14 cellular contexts compared by ENCODE assay signal in genomic region chr3:33749546-33750215, GRCh38. TPM values are rescaled to one million over a fixed set of nuclear protein-coding genes. Genes with fewer than 3 reads are reported as not detected.
DNase-seq lines count a peak whose midpoint lies in the region; ATAC-seq, FAIRE-seq and TF ChIP-seq lines count a peak whose summit lies in the region.
"Had no signal": no experiment of that assay in that cellular context is flagged by ENCODE, and none has a peak within 500 bp of the region (broad histone marks: within the 10 kb centered on the region; RNA-seq: fewer than 3 reads in every experiment).

No MANE protein-coding gene starts in this region.

- no peak overlapping the region for H3K27ac Mint-ChIP-seq in stimulated activated effector memory CD8-positive, alpha-beta T cell treated with anti-CD3 and anti-CD28 coated beads, Interleukin-12 subunit alpha, Interleukin-12 subunit beta, amount 100 ng/mL, for 72 hours
- no peak overlapping the region for H3K27ac Mint-ChIP-seq in effector memory CD8-positive, alpha-beta T cell

- peaks cover 23 to 28% of the 10 kb centered on the region in 2 donors for H3K27me3 Mint-ChIP-seq in effector memory CD8-positive, alpha-beta T cell

- TF ChIP-seq EP300 in HepG2 (IDR thresholded peaks at IDR 0.05; ENCODE audit: low read depth in 2 of 2, low read length in 2 of 2) (no peak), HepG2 (CRISPR knock-in tag; IDR thresholded peaks at IDR 0.05; ENCODE audit: borderline replicate concordance) (no peak)

- H3K9ac ChIP-seq in HepG2 (ENCODE audit: insufficient read depth, low read depth, low read length), result no peak overlapping the region
- H3K9ac ChIP-seq in OCI-LY3 (ENCODE audit: low read length), result no peak overlapping the region

- DNase-seq in HepG2 (ENCODE audit: low spot score) (no peak), right lobe of liver (no peak), cardiac fibroblast (ENCODE audit: low read depth in 2 of 2) (peak; percentile 62 to 86)
- DNase-seq in stimulated activated effector memory CD8-positive, alpha-beta T cell treated with anti-CD3 and anti-CD28 coated beads, Interleukin-12 subunit alpha, Interleukin-12 subunit beta, amount 100 ng/mL, for 72 hours (ENCODE audit: low spot score in 2 of 2), result no peak
- DNase-seq in effector memory CD8-positive, alpha-beta T cell, result no peak
- DNase-seq: activated CD4-positive, alpha-beta T cell treated with anti-CD3 and anti-CD28 coated beads for 4 hours; brain microvascular endothelial cell; DMS153; NCI-H1436 treated with DMSO at 0.1 percent for 48 hours had no signal

- ATAC-seq in HepG2, result no peak
- ATAC-seq in right lobe of liver, result no peak
- ATAC-seq in stimulated activated effector memory CD8-positive, alpha-beta T cell treated with anti-CD3 and anti-CD28 coated beads, Interleukin-12 subunit alpha, Interleukin-12 subunit beta, amount 100 ng/mL, for 72 hours, result peak; percentile 47
- ATAC-seq in GM19455 (IDR thresholded peaks at IDR 0.05; ENCODE audit: unreplicated experiment), result no peak
- no peak for ATAC-seq in effector memory CD8-positive, alpha-beta T cell (replicated peaks)
- no peak for ATAC-seq in HG03175 (IDR thresholded peaks at IDR 0.05; ENCODE audit: unreplicated experiment)

- in situ Hi-C loops in HepG2 (cut with HindIII; ENCODE audit: extremely low pct_ligation_motif_present, low pct_unique_long_range_greater_than_20kb), result no loop called here

- 46% methylated on average over 2 of the region's 2 CpGs for WGBS in HepG2 (ENCODE audit: low lambda C conversion rate)
- 13% methylated on average over 2 of the region's 2 CpGs for WGBS in right lobe of liver (ENCODE audit: insufficient coverage, low coverage, low lambda C conversion rate, missing lambda C conversion rate)

- no peak overlapping the region for H3K4me2 ChIP-seq in HepG2 (ENCODE audit: low read depth, low read length)
- H3K4me2 ChIP-seq in OCI-LY3 (ENCODE audit: low read length), result peak overlapping the region; percentile 23

- peaks cover 12% of the 10 kb centered on the region for H3K4me1 ChIP-seq in HepG2 (ENCODE audit: insufficient read depth, low read length)
- H3K4me1 ChIP-seq in right lobe of liver, result no peaks in the 10 kb centered on the region
- peaks cover 27% of the 10 kb centered on the region for H3K4me1 ChIP-seq in OCI-LY3 (ENCODE audit: low read length)

- H3K4me3 ChIP-seq in HepG2 (replicated peaks in 1 of 3; ENCODE audit: insufficient read depth in 1 of 3, low read depth in 2 of 3, low read length in 3 of 3) (no peak overlapping the region), right lobe of liver (no peak overlapping the region), OCI-LY3 (ENCODE audit: low read length) (no peak overlapping the region), cardiac fibroblast (replicated peaks in 1 of 2; ENCODE audit: low read depth in 2 of 2, low read length in 2 of 2) (no peak overlapping the region)

- peaks cover 4% of the 10 kb centered on the region for H3K9me3 Mint-ChIP-seq in stimulated activated effector memory CD8-positive, alpha-beta T cell treated with anti-CD3 and anti-CD28 coated beads, Interleukin-12 subunit alpha, Interleukin-12 subunit beta, amount 100 ng/mL, for 72 hours
- peaks cover 0 to 4% of the 10 kb centered on the region in 2 donors for H3K9me3 Mint-ChIP-seq in effector memory CD8-positive, alpha-beta T cell

- TF ChIP-seq CTCF in HepG2 (CRISPR knock-in tag; IDR thresholded peaks at IDR 0.05) (no peak), right lobe of liver (IDR thresholded peaks at IDR 0.05) (no peak), OCI-LY3 (IDR thresholded peaks at IDR 0.05; ENCODE audit: low read depth, low read length) (no peak), cardiac fibroblast (IDR thresholded peaks at IDR 0.05; ENCODE audit: low read depth, low read length) (no peak)

- CTCF ChIA-PET in HepG2 (lab: Yijun Ruan, JAX; ENCODE audit: low intra/inter-chr PET ratio, low total read pairs), result no interaction called here

- H3K27ac ChIP-seq in HepG2 (ENCODE audit: extremely low read length, insufficient read depth, low read length) (no peak overlapping the region), right lobe of liver (no peak overlapping the region), OCI-LY3 (ENCODE audit: low read length) (no peak overlapping the region)
- H3K27ac ChIP-seq: brain microvascular endothelial cell had no signal

- POLR2A ChIA-PET in HepG2 (lab: Yijun Ruan, JAX), result no interaction called here

- H3K79me2 ChIP-seq in HepG2 (ENCODE audit: insufficient read depth, low read length), result no peaks in the 10 kb centered on the region
- H3K79me2 ChIP-seq in OCI-LY3 (ENCODE audit: low read length), result no peaks in the 10 kb centered on the region

- no peak for TF ChIP-seq RAD21 in HepG2 (CRISPR knock-in tag; IDR thresholded peaks at IDR 0.05)

- TF ChIP-seq POLR2A in HepG2 (IDR thresholded peaks at IDR 0.05; ENCODE audit: insufficient read depth in 1 of 2, low read depth in 2 of 2, low read length in 2 of 2) (no peak), right lobe of liver (IDR thresholded peaks at IDR 0.05) (no peak)

- no peak overlapping the region for H3K4me3 Mint-ChIP-seq in stimulated activated effector memory CD8-positive, alpha-beta T cell treated with anti-CD3 and anti-CD28 coated beads, Interleukin-12 subunit alpha, Interleukin-12 subunit beta, amount 100 ng/mL, for 72 hours
- no peak overlapping the region for H3K4me3 Mint-ChIP-seq in effector memory CD8-positive, alpha-beta T cell

- H4K20me1 ChIP-seq in HepG2 (ENCODE audit: insufficient read depth, low read length), result no peaks in the 10 kb centered on the region
- no peaks in the 10 kb centered on the region for H4K20me1 ChIP-seq in OCI-LY3 (ENCODE audit: insufficient read depth, low read length)

- H3K4me1 Mint-ChIP-seq in stimulated activated effector memory CD8-positive, alpha-beta T cell treated with anti-CD3 and anti-CD28 coated beads, Interleukin-12 subunit alpha, Interleukin-12 subunit beta, amount 100 ng/mL, for 72 hours, result peaks cover 9% of the 10 kb centered on the region
- no peaks in the 10 kb centered on the region for H3K4me1 Mint-ChIP-seq in effector memory CD8-positive, alpha-beta T cell (ENCODE audit: low read depth in 2 of 2)

- no peaks in the 10 kb centered on the region for H3K36me3 ChIP-seq in HepG2 (replicated peaks in 1 of 2; ENCODE audit: control insufficient read depth in 1 of 2, insufficient read depth in 2 of 2, low read length in 2 of 2)
- H3K36me3 ChIP-seq in right lobe of liver, result no peaks in the 10 kb centered on the region
- no peaks in the 10 kb centered on the region for H3K36me3 ChIP-seq in OCI-LY3 (replicated peaks; ENCODE audit: low read depth, low read length)
- H3K36me3 ChIP-seq: brain microvascular endothelial cell had no signal

- no TSS peak for BruUV-seq in HepG2 (replicated peaks; lab: Mats Ljungman, UMichigan)

- H3K27me3 ChIP-seq in HepG2 (ENCODE audit: control insufficient read depth in 1 of 2, insufficient read depth in 2 of 2, low read length in 2 of 2), result no peaks in the 10 kb centered on the region
- H3K27me3 ChIP-seq in right lobe of liver, result no peaks in the 10 kb centered on the region
- H3K27me3 ChIP-seq in OCI-LY3 (ENCODE audit: low read depth, low read length), result no peaks in the 10 kb centered on the region
- H3K27me3 ChIP-seq: brain microvascular endothelial cell had no signal

- no peak for FAIRE-seq in HepG2 (lab: Jason Lieb, UNC)
- FAIRE-seq: H54, urothelium cell line had no signal

- H2AFZ ChIP-seq in HepG2 (ENCODE audit: low read length), result no peak overlapping the region
- no peak overlapping the region for H2AFZ ChIP-seq in OCI-LY3 (ENCODE audit: low read depth, low read length)

- no peaks in the 10 kb centered on the region for H3K36me3 Mint-ChIP-seq in stimulated activated effector memory CD8-positive, alpha-beta T cell treated with anti-CD3 and anti-CD28 coated beads, Interleukin-12 subunit alpha, Interleukin-12 subunit beta, amount 100 ng/mL, for 72 hours
- no peaks in the 10 kb centered on the region for H3K36me3 Mint-ChIP-seq in effector memory CD8-positive, alpha-beta T cell (ENCODE audit: insufficient read depth)

- H3K9me3 ChIP-seq in HepG2 (ENCODE audit: low read length) (peaks cover 10% of the 10 kb centered on the region; the same call in 1 of the 2 replicates), right lobe of liver (no peaks in the 10 kb centered on the region), OCI-LY3 (ENCODE audit: insufficient read depth, low read length) (peaks cover 4% of the 10 kb centered on the region; the same call in 1 of the 2 replicates)

- intact Hi-C loops in HepG2 (cut with micrococcal nuclease; ENCODE audit: unreplicated experiment), result no loop called here
- intact Hi-C loops in right lobe of liver (cut with DNase I), result no loop called here

RNA-seq across cellular contexts. Expression of gene CLASP2, which starts 31.6 kb away (rescaled TPM):
- total RNA-seq in HepG2 (2016; rRNA removed; fragmentation: Illumina TruSeq; extraction: Trizol) (30.6 and 34.8 TPM in 2 replicates), right lobe of liver (10 to 100 TPM; 15.0 to 19.2 (median 16.5) TPM)
- total RNA-seq in HepG2 (2016; cell fraction: cytosol; rRNA removed; fragmentation: Illumina TruSeq; extraction: Trizol; ENCODE audit: low read depth), result 14.8 and 18.1 TPM in 2 replicates
- 32.0 and 33.6 TPM in 2 replicates for total RNA-seq in HepG2 (2016; cell fraction: insoluble cytoplasmic fraction; rRNA removed; fragmentation: Illumina TruSeq; extraction: Trizol)
- total RNA-seq in HepG2 (2016; cell fraction: membrane; rRNA removed; fragmentation: Illumina TruSeq; extraction: Trizol), result 10.5 and 11.6 TPM in 2 replicates
- 72.0 and 73.1 TPM in 2 replicates for total RNA-seq in HepG2 (2016; cell fraction: nucleus; rRNA removed; fragmentation: Illumina TruSeq; extraction: Trizol)
- polyA plus RNA-seq in HepG2 (2011; rRNA removed), result 12.7 and 15.7 TPM in 2 replicates
- polyA plus RNA-seq in HepG2 (2011; cell fraction: cytosol; rRNA removed), result 5.2 and 6.9 TPM in 2 replicates
- 24.0 and 25.3 TPM in 2 replicates for polyA plus RNA-seq in HepG2 (2011; cell fraction: nucleus; rRNA removed)
- polyA plus RNA-seq in HepG2 (2012), result 9.1 and 11.7 TPM in 2 replicates
- 0.68 and 0.76 TPM in 2 replicates for polyA plus RNA-seq in HepG2 (2016; cell fraction: cytosol; fragmentation: Illumina TruSeq; extraction: Trizol; ENCODE audit: low read depth)
- polyA plus RNA-seq in HepG2 (2016; cell fraction: insoluble cytoplasmic fraction; fragmentation: Illumina TruSeq; extraction: Trizol; ENCODE audit: low read depth), result 14.7 and 16.9 TPM in 2 replicates
- 2.0 TPM in 2 replicates for polyA plus RNA-seq in HepG2 (2016; cell fraction: membrane; fragmentation: Illumina TruSeq; extraction: Trizol; ENCODE audit: low read depth)
- polyA plus RNA-seq in HepG2 (2016; cell fraction: nucleus; fragmentation: Illumina TruSeq; extraction: Trizol; ENCODE audit: insufficient read depth, low read depth), result 37.4 and 42.4 TPM in 2 replicates
- polyA minus RNA-seq in HepG2 (2011; rRNA and poly(A)+ RNA removed; ENCODE audit: low replicate concordance), result 49.3 and 63.0 TPM in 2 replicates
- 21.0 and 25.8 TPM in 2 replicates for polyA minus RNA-seq in HepG2 (2011; cell fraction: cytosol; rRNA and poly(A)+ RNA removed)
- polyA minus RNA-seq in HepG2 (2011; cell fraction: nucleus; rRNA and poly(A)+ RNA removed), result 145 and 179 TPM in 2 replicates

RNA-seq across cellular contexts. Expression of gene PDCD6IP, which starts 48.7 kb away (rescaled TPM):
- total RNA-seq in HepG2 (2016; rRNA removed; fragmentation: Illumina TruSeq; extraction: Trizol) (62.5 and 116 TPM in 2 replicates), right lobe of liver (100 to 1,000 TPM in 5 of 6 experiments, 10 to 100 TPM in 1; 83.0 to 140 (median 116) TPM)
- total RNA-seq in HepG2 (2016; cell fraction: cytosol; rRNA removed; fragmentation: Illumina TruSeq; extraction: Trizol; ENCODE audit: low read depth), result 8.2 TPM in 2 replicates
- total RNA-seq in HepG2 (2016; cell fraction: insoluble cytoplasmic fraction; rRNA removed; fragmentation: Illumina TruSeq; extraction: Trizol), result 62.0 and 102 TPM in 2 replicates
- total RNA-seq in HepG2 (2016; cell fraction: membrane; rRNA removed; fragmentation: Illumina TruSeq; extraction: Trizol), result 13.3 and 16.9 TPM in 2 replicates
- 92.4 and 95.6 TPM in 2 replicates for total RNA-seq in HepG2 (2016; cell fraction: nucleus; rRNA removed; fragmentation: Illumina TruSeq; extraction: Trizol)
- polyA plus RNA-seq in HepG2 (2011; rRNA removed), result 83.4 and 85.6 TPM in 2 replicates
- 27.7 and 44.8 TPM in 2 replicates for polyA plus RNA-seq in HepG2 (2011; cell fraction: cytosol; rRNA removed)
- 81.3 and 96.4 TPM in 2 replicates for polyA plus RNA-seq in HepG2 (2011; cell fraction: nucleus; rRNA removed)
- polyA plus RNA-seq in HepG2 (2012), result 48.8 and 50.6 TPM in 2 replicates
- polyA plus RNA-seq in HepG2 (2016; cell fraction: cytosol; fragmentation: Illumina TruSeq; extraction: Trizol; ENCODE audit: low read depth), result 1.5 and 2.6 TPM in 2 replicates
- 67.4 and 83.3 TPM in 2 replicates for polyA plus RNA-seq in HepG2 (2016; cell fraction: insoluble cytoplasmic fraction; fragmentation: Illumina TruSeq; extraction: Trizol; ENCODE audit: low read depth)
- 4.2 and 5.0 TPM in 2 replicates for polyA plus RNA-seq in HepG2 (2016; cell fraction: membrane; fragmentation: Illumina TruSeq; extraction: Trizol; ENCODE audit: low read depth)
- polyA plus RNA-seq in HepG2 (2016; cell fraction: nucleus; fragmentation: Illumina TruSeq; extraction: Trizol; ENCODE audit: insufficient read depth, low read depth), result 96.0 and 96.9 TPM in 2 replicates
- 140 and 143 TPM in 2 replicates for polyA minus RNA-seq in HepG2 (2011; rRNA and poly(A)+ RNA removed; ENCODE audit: low replicate concordance)
- polyA minus RNA-seq in HepG2 (2011; cell fraction: cytosol; rRNA and poly(A)+ RNA removed), result 97.9 and 112 TPM in 2 replicates
- 180 TPM in 2 replicates for polyA minus RNA-seq in HepG2 (2011; cell fraction: nucleus; rRNA and poly(A)+ RNA removed)

Comparison
In these comparisons a context has a peak if more than half of its experiments do, and no peak if none do; other contexts are left out.
1. DNase-seq: peak in cardiac fibroblast (2 of 2); none in HepG2 (single experiment), right lobe of liver (0 of 3), stimulated activated effector memory CD8-positive, alpha-beta T cell treated with anti-CD3 and anti-CD28 coated beads, Interleukin-12 subunit alpha, Interleukin-12 subunit beta, amount 100 ng/mL, for 72 hours (0 of 2) and effector memory CD8-positive, alpha-beta T cell (0 of 3).